ENCODE assay signal across 13 cellular contexts in the genomic region with DNA sequence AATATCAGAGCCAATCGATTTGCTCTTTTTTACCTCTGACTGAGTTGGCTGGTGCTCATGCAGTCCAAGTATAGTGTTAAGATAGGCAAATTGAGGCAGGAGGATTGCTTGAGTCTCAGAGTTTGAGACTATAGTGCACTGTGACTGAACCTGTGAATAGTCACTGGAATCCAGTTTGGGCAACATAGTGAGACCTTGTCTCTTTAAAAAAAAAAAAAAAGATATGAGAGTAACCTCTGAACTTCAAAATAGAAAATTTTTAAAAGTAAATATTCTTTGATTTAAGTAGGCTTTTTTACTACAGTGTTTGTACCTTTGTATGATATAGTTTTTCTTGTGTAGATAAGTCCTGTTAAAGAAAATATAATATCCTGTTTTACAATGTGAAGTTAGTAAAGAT. TPM values are rescaled to one million over a fixed set of nuclear protein-coding genes. Genes with fewer than 3 reads are reported as not detected.
DNase-seq lines count a peak whose midpoint lies in the region; ATAC-seq, FAIRE-seq and TF ChIP-seq lines count a peak whose summit lies in the region.
"Had no signal": no experiment of that assay in that cellular context is flagged by ENCODE, and none has a peak within 500 bp of the region (broad histone marks: within the 10 kb centered on the region; RNA-seq: fewer than 3 reads in every experiment).

No MANE protein-coding gene starts in this region.

- no peaks in the 10 kb centered on the region for H3K9me3 ChIP-seq in Loucy (ENCODE audit: insufficient read depth, low read depth, low read length)
- no peaks in the 10 kb centered on the region for H3K9me3 ChIP-seq in neural cell (ENCODE audit: low read length)
- H3K9me3 ChIP-seq in naive thymus-derived CD4-positive, alpha-beta T cell (ENCODE audit: control insufficient read depth in 2 of 3, low read length in 3 of 3) = no peaks in the 10 kb centered on the region
- H3K9me3 ChIP-seq: A549, Caco-2 had no signal

- H3K4me2 ChIP-seq in Loucy (ENCODE audit: low read depth, low read length, poor library complexity, severe bottlenecking) (peak overlapping the region; percentile 96), neural cell (ENCODE audit: low read length) (no peak overlapping the region)
- H3K4me2 ChIP-seq: A549, GM23338 had no signal

- no peak for TF ChIP-seq EP300 in neural cell (conservative IDR thresholded peaks at IDR 0.05; ENCODE audit: poor library complexity, severe bottlenecking)

- peak overlapping the region; percentile 34 to 79 (median 73) for H3K4me3 Mint-ChIP-seq in brain
- no peak overlapping the region for H3K4me3 Mint-ChIP-seq in naive thymus-derived CD4-positive, alpha-beta T cell
- H3K4me3 Mint-ChIP-seq in chondrocyte (ENCODE audit: unreplicated experiment) = no peak overlapping the region
- H3K4me3 Mint-ChIP-seq: CD14-positive monocyte, GM23338, H9 had no signal

- H3K36me3 ChIP-seq in Loucy (ENCODE audit: insufficient read depth, low read length) = peaks cover 16% of the 10 kb centered on the region; the same call in 1 of the 2 replicates
- H3K36me3 ChIP-seq in neural cell (ENCODE audit: insufficient read depth, low read length) = peaks cover 4% of the 10 kb centered on the region
- peaks cover 0 to 16% (median 0%) of the 10 kb centered on the region in 3 experiments for H3K36me3 ChIP-seq in naive thymus-derived CD4-positive, alpha-beta T cell (ENCODE audit: control insufficient read depth in 2 of 3, insufficient read depth in 3 of 3, low read length in 3 of 3)

- no peak for TF ChIP-seq POLR2A in GM12892 (IDR thresholded peaks at IDR 0.05; ENCODE audit: low read depth, low read length)

- H3K36me3 Mint-ChIP-seq in brain (peaks cover 39% of the 10 kb centered on the region), chondrocyte (ENCODE audit: low read depth) (peaks cover 1% of the 10 kb centered on the region)
- peaks cover 2 to 18% (median 10%) of the 10 kb centered on the region in 5 donors for H3K36me3 Mint-ChIP-seq in naive thymus-derived CD4-positive, alpha-beta T cell

- H3K79me2 ChIP-seq in Loucy (ENCODE audit: insufficient read depth, low read length) (peaks cover 50% of the 10 kb centered on the region), neural cell (replicated peaks; ENCODE audit: insufficient read depth, low read length) (peaks cover 25% of the 10 kb centered on the region)

- intact Hi-C loops in naive thymus-derived CD4-positive, alpha-beta T cell (cut with micrococcal nuclease) = loop anchor here in 1 of 2 donors (10.0 kb wide), 1 partner anchor 1978 kb away; no protein-coding TSS in a partner anchor

- DNase-seq in EL (no peak), GM12892 (ENCODE audit: insufficient read length) (no peak), chondrocyte (ENCODE audit: low spot score) (no peak)
- no peak for DNase-seq in naive thymus-derived CD4-positive, alpha-beta T cell
- DNase-seq: Caco-2; CD8-positive, alpha-beta memory T cell; H9 had no signal

- CTCF ChIA-PET in naive thymus-derived CD4-positive, alpha-beta T cell (lab: Charles Lee) = no interaction called here

- H2AFZ ChIP-seq in Loucy (ENCODE audit: low read length) (no peak overlapping the region), neural cell (ENCODE audit: low read depth, low read length) (no peak overlapping the region)
- H2AFZ ChIP-seq: GM23338 had no signal

- H3K4me1 ChIP-seq in Loucy (ENCODE audit: insufficient read depth, low read length, poor library complexity, severe bottlenecking) = peaks cover 41% of the 10 kb centered on the region
- peaks cover 5 to 20% of the 10 kb centered on the region in 2 donors for H3K4me1 ChIP-seq in naive thymus-derived CD4-positive, alpha-beta T cell (ENCODE audit: control insufficient read depth in 2 of 2, insufficient read depth in 2 of 2, low read length in 2 of 2)

- peaks cover 7% of the 10 kb centered on the region for H4K20me1 ChIP-seq in Loucy (ENCODE audit: insufficient read depth, low read length, poor library complexity, severe bottlenecking)
- H4K20me1 ChIP-seq in neural cell (ENCODE audit: insufficient read depth) = no peaks in the 10 kb centered on the region

- H3K4me3 ChIP-seq in Loucy (ENCODE audit: low read length, poor library complexity, severe bottlenecking) (peak overlapping the region; percentile 89), neural cell (ENCODE audit: low read length) (peak overlapping the region; percentile 86)
- no peak overlapping the region for H3K4me3 ChIP-seq in naive thymus-derived CD4-positive, alpha-beta T cell (ENCODE audit: low read length)
- H3K4me3 ChIP-seq: A549, GM23338 had no signal

- no peak for TF ChIP-seq RAD21 in neural cell (conservative IDR thresholded peaks at IDR 0.05)

- FAIRE-seq in GM12892 (lab: Jason Lieb, UNC) = no peak
- FAIRE-seq: A549 had no signal

- H3K27me3 Mint-ChIP-seq in brain (peaks cover 10% of the 10 kb centered on the region), chondrocyte (ENCODE audit: low read depth) (no peaks in the 10 kb centered on the region)
- no peaks in the 10 kb centered on the region for H3K27me3 Mint-ChIP-seq in naive thymus-derived CD4-positive, alpha-beta T cell
- H3K27me3 Mint-ChIP-seq: CD8-positive, alpha-beta memory T cell had no signal

- H3K4me1 Mint-ChIP-seq in brain (peaks cover 53% of the 10 kb centered on the region), chondrocyte (ENCODE audit: low read depth) (peaks cover 17% of the 10 kb centered on the region)
- H3K4me1 Mint-ChIP-seq in naive thymus-derived CD4-positive, alpha-beta T cell = peaks cover 17 to 34% (median 27%) of the 10 kb centered on the region in 7 donors

- no peak overlapping the region for H3K27ac ChIP-seq in neural cell (ENCODE audit: low read length)
- H3K27ac ChIP-seq in naive thymus-derived CD4-positive, alpha-beta T cell (ENCODE audit: low read depth, low read length) = no peak overlapping the region
- H3K27ac ChIP-seq: A549 had no signal

- H3K27ac Mint-ChIP-seq in brain (peak overlapping the region in 1 of 5 experiments; percentile 49), chondrocyte (ENCODE audit: unreplicated experiment) (no peak overlapping the region)
- H3K27ac Mint-ChIP-seq in naive thymus-derived CD4-positive, alpha-beta T cell = no peak overlapping the region
- H3K27ac Mint-ChIP-seq: CD14-positive monocyte, GM23338 had no signal

- H3K9me2 ChIP-seq in Loucy (replicated peaks; ENCODE audit: low read depth, low read length) (no peaks in the 10 kb centered on the region), neural cell (ENCODE audit: insufficient read depth, low read length) (no peaks in the 10 kb centered on the region)

- H3K9ac ChIP-seq in Loucy (ENCODE audit: low read depth, low read length, poor library complexity, severe bottlenecking) (peak overlapping the region; percentile 95), neural cell (ENCODE audit: low read length) (no peak overlapping the region)

- H3K9me3 Mint-ChIP-seq in brain = no peaks in the 10 kb centered on the region
- no peaks in the 10 kb centered on the region for H3K9me3 Mint-ChIP-seq in naive thymus-derived CD4-positive, alpha-beta T cell
- H3K9me3 Mint-ChIP-seq in chondrocyte (ENCODE audit: low read depth) = no peaks in the 10 kb centered on the region
- H3K9me3 Mint-ChIP-seq: CD14-positive monocyte; CD8-positive, alpha-beta memory T cell; GM23338; H9 had no signal

- no peak for ATAC-seq in naive thymus-derived CD4-positive, alpha-beta T cell
- ATAC-seq: A549, GM23338 had no signal

- H3F3A ChIP-seq in Loucy (ENCODE audit: low read depth) (no peaks in the 10 kb centered on the region), neural cell (ENCODE audit: insufficient read depth, low read length, poor library complexity, severe bottlenecking) (no peaks in the 10 kb centered on the region)

- TF ChIP-seq CTCF in Loucy (conservative IDR thresholded peaks at IDR 0.05; ENCODE audit: low read length) (no peak), brain (conservative IDR thresholded peaks at IDR 0.05) (no peak), neural cell (IDR thresholded peaks at IDR 0.05; ENCODE audit: poor library complexity, severe bottlenecking) (no peak), chondrocyte (IDR thresholded peaks at IDR 0.05) (no peak)

- peaks cover 7% of the 10 kb centered on the region for H3K27me3 ChIP-seq in Loucy (ENCODE audit: insufficient read depth, low read length, poor library complexity, severe bottlenecking)
- no peaks in the 10 kb centered on the region for H3K27me3 ChIP-seq in neural cell (ENCODE audit: insufficient read depth, low read depth, low read length)
- H3K27me3 ChIP-seq in naive thymus-derived CD4-positive, alpha-beta T cell (ENCODE audit: control insufficient read depth in 2 of 2, insufficient read depth in 2 of 2, low read length in 2 of 2) = no peaks in the 10 kb centered on the region

- POLR2A ChIA-PET in naive thymus-derived CD4-positive, alpha-beta T cell (lab: Charles Lee) = no interaction called here

TF ChIP-seq in neural cell, 6 proteins besides CTCF, POLR2A, EP300 and RAD21 (continues in another document):
- no peak for TF ChIP-seq POLR2AphosphoS5 (IDR thresholded peaks at IDR 0.05)
- TF ChIP-seq TAF1 (IDR thresholded peaks at IDR 0.05; ENCODE audit: low read depth) = no peak
- TF ChIP-seq SMC3 (conservative IDR thresholded peaks at IDR 0.05; ENCODE audit: poor library complexity) = no peak
- no peak for TF ChIP-seq EZH2 (IDR thresholded peaks at IDR 0.05; ENCODE audit: borderline replicate concordance, insufficient read depth, low read length, poor library complexity, severe bottlenecking)

RNA-seq across cellular contexts. Expression of gene CCP110, which starts 3.4 kb away (rescaled TPM):
- polyA plus RNA-seq in brain (ENCODE audit: insufficient read depth, low read depth, low replicate concordance) (16.4 TPM), neural cell (38.4 and 40.3 TPM in 2 replicates)
- 70.4 and 76.1 TPM in 2 replicates for polyA minus RNA-seq in neural cell
- total RNA-seq in naive thymus-derived CD4-positive, alpha-beta T cell = 10 to 100 TPM; 14.9 to 33.0 (median 18.2) TPM
- 10 to 100 TPM in 1 of 2 donors, 1 to 10 TPM in 1; 9.2 to 11.2 TPM for polyA plus RNA-seq in naive thymus-derived CD4-positive, alpha-beta T cell
- 32.4 TPM for polyA plus RNA-seq in GM12892 (2012; ENCODE audit: missing spikeins)
- total RNA-seq in chondrocyte = 7.0 to 14.9 TPM (median 10.9 TPM) in 3 replicates

RNA-seq across cellular contexts. Expression of gene GDE1, which starts 5.3 kb away (rescaled TPM):
- polyA plus RNA-seq in brain (ENCODE audit: insufficient read depth, low read depth, low replicate concordance) = 71.0 TPM
- 74.7 and 76.6 TPM in 2 replicates for polyA plus RNA-seq in neural cell
- polyA minus RNA-seq in neural cell = 56.0 and 58.4 TPM in 2 replicates
- total RNA-seq in naive thymus-derived CD4-positive, alpha-beta T cell = 10 to 100 TPM; 16.6 to 27.6 (median 18.8) TPM
- 10 to 100 TPM; 21.1 to 25.7 TPM for polyA plus RNA-seq in naive thymus-derived CD4-positive, alpha-beta T cell
- polyA plus RNA-seq in GM12892 (2012; ENCODE audit: missing spikeins) = 16.5 TPM
- 71.1 to 76.2 TPM (median 72.0 TPM) in 3 replicates for total RNA-seq in chondrocyte

RNA-seq across cellular contexts. Expression of gene VPS35L, which starts 28.3 kb away (rescaled TPM):
- polyA plus RNA-seq in brain (ENCODE audit: insufficient read depth, low read depth, low replicate concordance) (82.3 TPM), neural cell (29.8 and 30.2 TPM in 2 replicates)
- 54.9 and 57.0 TPM in 2 replicates for polyA minus RNA-seq in neural cell
- total RNA-seq in naive thymus-derived CD4-positive, alpha-beta T cell = 10 to 100 TPM; 38.6 to 51.1 (median 46.6) TPM
- 10 to 100 TPM; 45.6 to 52.0 TPM for polyA plus RNA-seq in naive thymus-derived CD4-positive, alpha-beta T cell
- 16.0 TPM for polyA plus RNA-seq in GM12892 (2012; ENCODE audit: missing spikeins)
- total RNA-seq in chondrocyte = 68.7 to 83.4 TPM (median 73.6 TPM) in 3 replicates

Comparison
In these comparisons a context has a peak if more than half of its experiments do, and no peak if none do; other contexts are left out.
1. H3K4me3 Mint-ChIP-seq: peak in brain (5 of 5); none in naive thymus-derived CD4-positive, alpha-beta T cell (0 of 10) and chondrocyte (single experiment).